Comparison of ENCODE assay signal across 2 cellular contexts in genomic region chr10:52616420-52616764, GRCh38.
TF ChIP-seq lines count a peak whose summit lies in the region.

No MANE protein-coding gene starts in this region.

TF ChIP-seq in IMR-90, 13 proteins besides CTCF, POLR2A, EP300 and RAD21:
- no peak for TF ChIP-seq MXI1 (IDR thresholded peaks at IDR 0.05; ENCODE audit: borderline replicate concordance, low read depth, low read length)
- TF ChIP-seq, protein P1, sequence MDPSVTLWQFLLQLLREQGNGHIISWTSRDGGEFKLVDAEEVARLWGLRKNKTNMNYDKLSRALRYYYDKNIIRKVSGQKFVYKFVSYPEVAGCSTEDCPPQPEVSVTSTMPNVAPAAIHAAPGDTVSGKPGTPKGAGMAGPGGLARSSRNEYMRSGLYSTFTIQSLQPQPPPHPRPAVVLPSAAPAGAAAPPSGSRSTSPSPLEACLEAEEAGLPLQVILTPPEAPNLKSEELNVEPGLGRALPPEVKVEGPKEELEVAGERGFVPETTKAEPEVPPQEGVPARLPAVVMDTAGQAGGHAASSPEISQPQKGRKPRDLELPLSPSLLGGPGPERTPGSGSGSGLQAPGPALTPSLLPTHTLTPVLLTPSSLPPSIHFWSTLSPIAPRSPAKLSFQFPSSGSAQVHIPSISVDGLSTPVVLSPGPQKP (IDR thresholded peaks at IDR 0.05; ENCODE audit: borderline replicate concordance, low read depth, low read length) = no peak
- TF ChIP-seq RCOR1 (IDR thresholded peaks at IDR 0.05; ENCODE audit: insufficient replicate concordance, low read length) = no peak
- TF ChIP-seq CHD1 (IDR thresholded peaks at IDR 0.05; ENCODE audit: low read depth, low read length) = no peak
- TF ChIP-seq, protein P2, sequence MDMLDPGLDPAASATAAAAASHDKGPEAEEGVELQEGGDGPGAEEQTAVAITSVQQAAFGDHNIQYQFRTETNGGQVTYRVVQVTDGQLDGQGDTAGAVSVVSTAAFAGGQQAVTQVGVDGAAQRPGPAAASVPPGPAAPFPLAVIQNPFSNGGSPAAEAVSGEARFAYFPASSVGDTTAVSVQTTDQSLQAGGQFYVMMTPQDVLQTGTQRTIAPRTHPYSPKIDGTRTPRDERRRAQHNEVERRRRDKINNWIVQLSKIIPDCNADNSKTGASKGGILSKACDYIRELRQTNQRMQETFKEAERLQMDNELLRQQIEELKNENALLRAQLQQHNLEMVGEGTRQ (IDR thresholded peaks at IDR 0.05; ENCODE audit: low read depth, low read length) = no peak
- TF ChIP-seq RFX5 (IDR thresholded peaks at IDR 0.05; ENCODE audit: low read depth, low read length) = no peak
- TF ChIP-seq FOS (IDR thresholded peaks at IDR 0.05; ENCODE audit: low read depth, low read length) = no peak
- TF ChIP-seq BHLHE40 (IDR thresholded peaks at IDR 0.05; ENCODE audit: low read depth, low read length) = no peak
- TF ChIP-seq CEBPB (IDR thresholded peaks at IDR 0.05; ENCODE audit: low read depth, low read length) = no peak
- no peak for TF ChIP-seq SMC3 (IDR thresholded peaks at IDR 0.05; ENCODE audit: low read depth, low read length)
- TF ChIP-seq NFE2L2 (IDR thresholded peaks at IDR 0.05; ENCODE audit: low read depth, low read length) = no peak
- TF ChIP-seq MAFK (IDR thresholded peaks at IDR 0.05; ENCODE audit: low read depth, low read length) = no peak
- TF ChIP-seq MAZ (IDR thresholded peaks at IDR 0.05; ENCODE audit: borderline replicate concordance, low read depth, low read length) = no peak
TF ChIP-seq in IMR-90: peak in this region for 0.

TF ChIP-seq in H1, 55 proteins besides CTCF, POLR2A, EP300 and RAD21:
- TF ChIP-seq RNF2 (IDR thresholded peaks at IDR 0.05; ENCODE audit: borderline replicate concordance, low read depth, low read length, missing control alignments, poor library complexity, severe bottlenecking) (no peak), BACH1 (IDR thresholded peaks at IDR 0.05; ENCODE audit: low read length) (no peak), CHD7 (IDR thresholded peaks at IDR 0.05; ENCODE audit: insufficient replicate concordance, low read length) (no peak), SIRT6 (IDR thresholded peaks at IDR 0.05; ENCODE audit: low read length) (no peak), CEBPB (IDR thresholded peaks at IDR 0.05; ENCODE audit: low read depth, low read length) (no peak)
- TF ChIP-seq, protein P2 (IDR thresholded peaks at IDR 0.05; ENCODE audit: low read length) = no peak
- TF ChIP-seq, protein P3, sequence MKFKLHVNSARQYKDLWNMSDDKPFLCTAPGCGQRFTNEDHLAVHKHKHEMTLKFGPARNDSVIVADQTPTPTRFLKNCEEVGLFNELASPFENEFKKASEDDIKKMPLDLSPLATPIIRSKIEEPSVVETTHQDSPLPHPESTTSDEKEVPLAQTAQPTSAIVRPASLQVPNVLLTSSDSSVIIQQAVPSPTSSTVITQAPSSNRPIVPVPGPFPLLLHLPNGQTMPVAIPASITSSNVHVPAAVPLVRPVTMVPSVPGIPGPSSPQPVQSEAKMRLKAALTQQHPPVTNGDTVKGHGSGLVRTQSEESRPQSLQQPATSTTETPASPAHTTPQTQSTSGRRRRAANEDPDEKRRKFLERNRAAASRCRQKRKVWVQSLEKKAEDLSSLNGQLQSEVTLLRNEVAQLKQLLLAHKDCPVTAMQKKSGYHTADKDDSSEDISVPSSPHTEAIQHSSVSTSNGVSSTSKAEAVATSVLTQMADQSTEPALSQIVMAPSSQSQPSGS (IDR thresholded peaks at IDR 0.05; ENCODE audit: low read length) = no peak
